In genomic region chr17:82050761-82051641, GRCh38 we compare ENCODE assay signal across 8 cellular contexts.
DNase-seq lines count a peak whose midpoint lies in the region; ATAC-seq, FAIRE-seq and TF ChIP-seq lines count a peak whose summit lies in the region.

No MANE protein-coding gene starts in this region.

- no peak overlapping the region for H3K27ac ChIP-seq in iPS-20b (ENCODE audit: low read length)
- no peak overlapping the region for H3K27ac ChIP-seq in stomach smooth muscle (ENCODE audit: low read length)

- no peak for FAIRE-seq in HTR-8/SVneo (lab: Jason Lieb, UNC)

- CTCF ChIA-PET in AG04449 (lab: Yijun Ruan, JAX): interaction anchor here (1.2 to 7.1 kb wide), 3 partner anchors 11 to 92 kb away, joined by 3 to 47 read pairs (median 14); partner anchors contain the start of gene DCXR

- H3K9me3 ChIP-seq in adipocyte (ENCODE audit: control insufficient read depth, low read length) (no peaks in the 10 kb centered on the region), iPS-20b (ENCODE audit: insufficient read depth, low read depth, low read length) (no peaks in the 10 kb centered on the region), stomach smooth muscle (ENCODE audit: control insufficient read depth in 2 of 2, low read length in 2 of 2) (no peaks in the 10 kb centered on the region)

- H3K36me3 ChIP-seq in adipocyte (ENCODE audit: control insufficient read depth, insufficient read depth, low read length, severe bottlenecking) (peaks cover 41% of the 10 kb centered on the region), iPS-20b (ENCODE audit: insufficient read depth, low read depth, low read length) (peaks cover 33% of the 10 kb centered on the region), stomach smooth muscle (ENCODE audit: control insufficient read depth in 2 of 2, insufficient read depth in 2 of 2, low read length in 2 of 2) (peaks cover 19 to 25% of the 10 kb centered on the region in 2 donors)

- ATAC-seq in GM21786 (IDR thresholded peaks at IDR 0.05; ENCODE audit: unreplicated experiment): peak; percentile 15
- no peak for ATAC-seq in GM18520 (IDR thresholded peaks at IDR 0.05; ENCODE audit: unreplicated experiment)
- ATAC-seq in GM21367 (IDR thresholded peaks at IDR 0.05; ENCODE audit: unreplicated experiment): no peak

- H3K4me1 ChIP-seq in adipocyte (ENCODE audit: control insufficient read depth, insufficient read depth, low read length) (peaks cover 18% of the 10 kb centered on the region), iPS-20b (ENCODE audit: insufficient read depth, low read length) (no peaks in the 10 kb centered on the region), stomach smooth muscle (ENCODE audit: control insufficient read depth, insufficient read depth, low read length) (peaks cover 33% of the 10 kb centered on the region)

- no peaks in the 10 kb centered on the region for H3K27me3 ChIP-seq in adipocyte (replicated peaks; ENCODE audit: control insufficient read depth, insufficient read depth, low read length)
- H3K27me3 ChIP-seq in iPS-20b (ENCODE audit: insufficient read depth, low read length): no peaks in the 10 kb centered on the region
- no peaks in the 10 kb centered on the region for H3K27me3 ChIP-seq in stomach smooth muscle (ENCODE audit: control insufficient read depth in 1 of 2, insufficient read depth in 2 of 2, low read length in 2 of 2)

- TF ChIP-seq CTCF in AG04449 (IDR thresholded peaks at IDR 0.05; ENCODE audit: insufficient read depth, low read length, missing control alignments): no peak

- H3K4me3 ChIP-seq in AG04449 (ENCODE audit: low read depth, low read length) (peak overlapping the region; percentile 82), adipocyte (ENCODE audit: low read length) (peak overlapping the region; percentile 78), iPS-20b (ENCODE audit: low read length) (peak overlapping the region; percentile 61), stomach smooth muscle (ENCODE audit: low read length in 2 of 2) (peak overlapping the region; percentile 66 to 89)

- POLR2A ChIA-PET in AG04449 (lab: Yijun Ruan, JAX): interaction anchor here (1.2 to 1.8 kb wide), 4 partner anchors 13 to 48 kb away, joined by 3 to 5 read pairs (median 3); partner anchors contain the start of gene DCXR

- H3K9ac ChIP-seq in adipocyte (ENCODE audit: low read length) (peak overlapping the region; percentile 94), iPS-20b (ENCODE audit: low read depth, low read length) (peak overlapping the region; percentile 37), stomach smooth muscle (ENCODE audit: low read length in 2 of 2) (peak overlapping the region; percentile 61 to 76)

- DNase-seq in AG04449 (ENCODE audit: low read depth, low spot score) (no peak), adipocyte (ENCODE audit: low read depth) (peak; percentile 23), HTR-8/SVneo (ENCODE audit: insufficient read length, low spot score) (no peak)

Comparison
In these comparisons a context has a peak if more than half of its experiments do, and no peak if none do; other contexts are left out.
1. H3K9ac ChIP-seq: peak in every context shown above with its lines; median percentile 94 in adipocyte; 68 in stomach smooth muscle; 37 in iPS-20b.